ENCODE assay signal across 9 cellular contexts in genomic region chr12:113246478-113247122, GRCh38. TPM values are rescaled to one million over a fixed set of nuclear protein-coding genes. Genes with fewer than 3 reads are reported as not detected.
DNase-seq lines count a peak whose midpoint lies in the region; ATAC-seq and TF ChIP-seq lines count a peak whose summit lies in the region.
"Had no signal": no experiment of that assay in that cellular context is flagged by ENCODE, and none has a peak within 500 bp of the region (broad histone marks: within the 10 kb centered on the region; RNA-seq: fewer than 3 reads in every experiment).

No MANE protein-coding gene starts in this region.

- ATAC-seq in left colon: peak; percentile 26
- no peak for ATAC-seq in stimulated activated effector memory CD8-positive, alpha-beta T cell treated with anti-CD3 and anti-CD28 coated beads, Interleukin-12 subunit alpha, Interleukin-12 subunit beta, amount 100 ng/mL, for 72 hours
- no peak for ATAC-seq in naive thymus-derived CD4-positive, alpha-beta T cell
- ATAC-seq in activated naive CD8-positive, alpha-beta T cell treated with anti-CD3 and anti-CD28 coated beads, Interleukin-2, amount 50 U/mL, for 24 hours: no peak
- ATAC-seq in natural killer cell treated with Interleukin-12 subunit alpha and Interleukin-12 subunit beta and Interleukin-15 and Interleukin-18, amount 100 ng/mL, for 72 hours: no peak

- no peaks in the 10 kb centered on the region for H3K9me3 Mint-ChIP-seq in stimulated activated effector memory CD8-positive, alpha-beta T cell treated with anti-CD3 and anti-CD28 coated beads, Interleukin-12 subunit alpha, Interleukin-12 subunit beta, amount 100 ng/mL, for 72 hours
- peaks cover 0 to 2% (median 0%) of the 10 kb centered on the region in 11 donors for H3K9me3 Mint-ChIP-seq in naive thymus-derived CD4-positive, alpha-beta T cell
- H3K9me3 Mint-ChIP-seq in activated naive CD8-positive, alpha-beta T cell treated with anti-CD3 and anti-CD28 coated beads, Interleukin-2, amount 50 U/mL, for 24 hours: no peaks in the 10 kb centered on the region
- H3K9me3 Mint-ChIP-seq in natural killer cell treated with Interleukin-12 subunit alpha and Interleukin-12 subunit beta and Interleukin-15 and Interleukin-18, amount 100 ng/mL, for 72 hours: no peaks in the 10 kb centered on the region

- peak overlapping the region; percentile 70 for H3K27ac Mint-ChIP-seq in stimulated activated effector memory CD8-positive, alpha-beta T cell treated with anti-CD3 and anti-CD28 coated beads, Interleukin-12 subunit alpha, Interleukin-12 subunit beta, amount 100 ng/mL, for 72 hours
- peak overlapping the region in 2 of 9 donors; percentile 42 to 43 for H3K27ac Mint-ChIP-seq in naive thymus-derived CD4-positive, alpha-beta T cell
- no peak overlapping the region for H3K27ac Mint-ChIP-seq in activated naive CD8-positive, alpha-beta T cell treated with anti-CD3 and anti-CD28 coated beads, Interleukin-2, amount 50 U/mL, for 24 hours
- no peak overlapping the region for H3K27ac Mint-ChIP-seq in natural killer cell treated with Interleukin-12 subunit alpha and Interleukin-12 subunit beta and Interleukin-15 and Interleukin-18, amount 100 ng/mL, for 72 hours

- H3K27me3 ChIP-seq in HUES6 (ENCODE audit: control insufficient read depth, insufficient read depth, low read length) (no peaks in the 10 kb centered on the region), ascending aorta (no peaks in the 10 kb centered on the region)
- no peaks in the 10 kb centered on the region for H3K27me3 ChIP-seq in naive thymus-derived CD4-positive, alpha-beta T cell (ENCODE audit: control insufficient read depth in 2 of 2, insufficient read depth in 2 of 2, low read length in 2 of 2)

- CTCF ChIA-PET in naive thymus-derived CD4-positive, alpha-beta T cell (lab: Charles Lee): no interaction called here

- H3K4me3 Mint-ChIP-seq in stimulated activated effector memory CD8-positive, alpha-beta T cell treated with anti-CD3 and anti-CD28 coated beads, Interleukin-12 subunit alpha, Interleukin-12 subunit beta, amount 100 ng/mL, for 72 hours: no peak overlapping the region
- H3K4me3 Mint-ChIP-seq in naive thymus-derived CD4-positive, alpha-beta T cell: no peak overlapping the region
- no peak overlapping the region for H3K4me3 Mint-ChIP-seq in activated naive CD8-positive, alpha-beta T cell treated with anti-CD3 and anti-CD28 coated beads, Interleukin-2, amount 50 U/mL, for 24 hours
- no peak overlapping the region for H3K4me3 Mint-ChIP-seq in natural killer cell treated with Interleukin-12 subunit alpha and Interleukin-12 subunit beta and Interleukin-15 and Interleukin-18, amount 100 ng/mL, for 72 hours

- intact Hi-C loops in ascending aorta (cut with DNase I): loop anchor here (1.0 to 2.0 kb wide), 4 partner anchors 25 to 52 kb away; partner anchors contain the start of gene TPCN1
- intact Hi-C loops in left colon (cut with DNase I, micrococcal nuclease): no loop called here
- intact Hi-C loops in naive thymus-derived CD4-positive, alpha-beta T cell (cut with micrococcal nuclease): no loop called here

- H3K27ac ChIP-seq in HUES6 (ENCODE audit: low read depth, low read length): peak overlapping the region; percentile 73; the same call in 1 of the 2 replicates
- H3K27ac ChIP-seq in ascending aorta: peak overlapping the region; percentile 86 to 94
- no peak overlapping the region for H3K27ac ChIP-seq in naive thymus-derived CD4-positive, alpha-beta T cell (ENCODE audit: low read depth, low read length)

- H3K4me1 Mint-ChIP-seq in stimulated activated effector memory CD8-positive, alpha-beta T cell treated with anti-CD3 and anti-CD28 coated beads, Interleukin-12 subunit alpha, Interleukin-12 subunit beta, amount 100 ng/mL, for 72 hours: peaks cover 6% of the 10 kb centered on the region
- H3K4me1 Mint-ChIP-seq in naive thymus-derived CD4-positive, alpha-beta T cell: peaks cover 17 to 35% (median 27%) of the 10 kb centered on the region in 7 donors
- peaks cover 1% of the 10 kb centered on the region for H3K4me1 Mint-ChIP-seq in activated naive CD8-positive, alpha-beta T cell treated with anti-CD3 and anti-CD28 coated beads, Interleukin-2, amount 50 U/mL, for 24 hours
- H3K4me1 Mint-ChIP-seq in natural killer cell treated with Interleukin-12 subunit alpha and Interleukin-12 subunit beta and Interleukin-15 and Interleukin-18, amount 100 ng/mL, for 72 hours (ENCODE audit: low read depth in 2 of 2): no peaks in the 10 kb centered on the region

- H3K36me3 Mint-ChIP-seq in stimulated activated effector memory CD8-positive, alpha-beta T cell treated with anti-CD3 and anti-CD28 coated beads, Interleukin-12 subunit alpha, Interleukin-12 subunit beta, amount 100 ng/mL, for 72 hours: peaks cover 5% of the 10 kb centered on the region
- peaks cover 3 to 66% (median 15%) of the 10 kb centered on the region in 5 donors for H3K36me3 Mint-ChIP-seq in naive thymus-derived CD4-positive, alpha-beta T cell
- H3K36me3 Mint-ChIP-seq in activated naive CD8-positive, alpha-beta T cell treated with anti-CD3 and anti-CD28 coated beads, Interleukin-2, amount 50 U/mL, for 24 hours (ENCODE audit: low read depth): peaks cover 23% of the 10 kb centered on the region
- no peaks in the 10 kb centered on the region for H3K36me3 Mint-ChIP-seq in natural killer cell treated with Interleukin-12 subunit alpha and Interleukin-12 subunit beta and Interleukin-15 and Interleukin-18, amount 100 ng/mL, for 72 hours

- H3K9ac ChIP-seq in HUES6 (ENCODE audit: low read length): peak overlapping the region; percentile 54

- no peak for TF ChIP-seq CTCF in ascending aorta (IDR thresholded peaks at IDR 0.05)

- H3K27me3 Mint-ChIP-seq in naive thymus-derived CD4-positive, alpha-beta T cell: no peaks in the 10 kb centered on the region
- no peaks in the 10 kb centered on the region for H3K27me3 Mint-ChIP-seq in activated naive CD8-positive, alpha-beta T cell treated with anti-CD3 and anti-CD28 coated beads, Interleukin-2, amount 50 U/mL, for 24 hours
- no peaks in the 10 kb centered on the region for H3K27me3 Mint-ChIP-seq in natural killer cell treated with Interleukin-12 subunit alpha and Interleukin-12 subunit beta and Interleukin-15 and Interleukin-18, amount 100 ng/mL, for 72 hours

- no peak overlapping the region for H3K4me3 ChIP-seq in HUES6 (ENCODE audit: low read depth, low read length)
- peak overlapping the region in 1 of 2 donors; percentile 42 for H3K4me3 ChIP-seq in ascending aorta
- no peak overlapping the region for H3K4me3 ChIP-seq in naive thymus-derived CD4-positive, alpha-beta T cell (ENCODE audit: low read length)

- POLR2A ChIA-PET in naive thymus-derived CD4-positive, alpha-beta T cell (lab: Charles Lee): interaction anchor here (0.9 to 1.8 kb wide), 2 partner anchors 14 to 15 kb away, joined by 3 to 7 read pairs; no protein-coding TSS in a partner anchor

- DNase-seq in ascending aorta (ENCODE audit: low spot score in 2 of 2): no peak
- peak; percentile 56 to 64 for DNase-seq in left colon
- DNase-seq in stimulated activated effector memory CD8-positive, alpha-beta T cell treated with anti-CD3 and anti-CD28 coated beads, Interleukin-12 subunit alpha, Interleukin-12 subunit beta, amount 100 ng/mL, for 72 hours (ENCODE audit: low spot score in 2 of 2): no peak
- no peak for DNase-seq in naive thymus-derived CD4-positive, alpha-beta T cell
- no peak for DNase-seq in activated naive CD8-positive, alpha-beta T cell treated with anti-CD3 and anti-CD28 coated beads, Interleukin-2, amount 50 U/mL, for 24 hours
- no peak for DNase-seq in GF-D8 (lab: John Stamatoyannopoulos, UW)
- DNase-seq in natural killer cell treated with Interleukin-12 subunit alpha and Interleukin-12 subunit beta and Interleukin-15 and Interleukin-18, amount 100 ng/mL, for 72 hours (ENCODE audit: low spot score): no peak
- DNase-seq: stimulated activated CD4-positive, alpha-beta T cell treated with anti-CD3 and anti-CD28 coated beads, Interleukin-1b, Interleukin-23, amount 100 ng/mL, for 48 hours had no signal

- H3K4me1 ChIP-seq in HUES6 (ENCODE audit: control insufficient read depth, insufficient read depth, low read length): peaks cover 32% of the 10 kb centered on the region
- H3K4me1 ChIP-seq in ascending aorta: peaks cover 29 to 58% of the 10 kb centered on the region in 2 donors
- no peaks in the 10 kb centered on the region for H3K4me1 ChIP-seq in naive thymus-derived CD4-positive, alpha-beta T cell (ENCODE audit: control insufficient read depth in 2 of 2, insufficient read depth in 2 of 2, low read length in 2 of 2)

- H3K36me3 ChIP-seq in HUES6 (ENCODE audit: control insufficient read depth, insufficient read depth, low read length) (no peaks in the 10 kb centered on the region), ascending aorta (peaks cover 10 to 13% of the 10 kb centered on the region in 2 donors)
- peaks cover 0 to 70% (median 0%) of the 10 kb centered on the region in 3 experiments for H3K36me3 ChIP-seq in naive thymus-derived CD4-positive, alpha-beta T cell (ENCODE audit: control insufficient read depth in 2 of 3, insufficient read depth in 3 of 3, low read length in 3 of 3)

- H3K9me3 ChIP-seq in HUES6 (ENCODE audit: control insufficient read depth, insufficient read depth, low read depth, low read length) (no peaks in the 10 kb centered on the region), ascending aorta (no peaks in the 10 kb centered on the region)
- no peaks in the 10 kb centered on the region for H3K9me3 ChIP-seq in naive thymus-derived CD4-positive, alpha-beta T cell (ENCODE audit: control insufficient read depth in 2 of 3, low read length in 3 of 3)

RNA-seq across cellular contexts. Expression of gene TPCN1, which starts 25.3 kb away (rescaled TPM):
- total RNA-seq in ascending aorta (56.3 TPM), left colon (10 to 100 TPM; 84.7 to 96.4 TPM)
- 100 to 1,000 TPM in 3 of 5 experiments, 10 to 100 TPM in 2; 49.5 to 124 (median 107) TPM for total RNA-seq in naive thymus-derived CD4-positive, alpha-beta T cell
- 10 to 100 TPM; 15.3 to 31.2 TPM for polyA plus RNA-seq in naive thymus-derived CD4-positive, alpha-beta T cell
- 10 to 100 TPM; 14.1 to 43.6 TPM for total RNA-seq in natural killer cell treated with Interleukin-12 subunit alpha and Interleukin-12 subunit beta and Interleukin-15 and Interleukin-18, amount 100 ng/mL, for 72 hours

Comparison
In these comparisons a context has a peak if more than half of its experiments do, and no peak if none do; other contexts are left out.
1. DNase-seq: peak in left colon (2 of 2); none in ascending aorta (0 of 2), stimulated activated effector memory CD8-positive, alpha-beta T cell treated with anti-CD3 and anti-CD28 coated beads, Interleukin-12 subunit alpha, Interleukin-12 subunit beta, amount 100 ng/mL, for 72 hours (0 of 2), naive thymus-derived CD4-positive, alpha-beta T cell (0 of 9), activated naive CD8-positive, alpha-beta T cell treated with anti-CD3 and anti-CD28 coated beads, Interleukin-2, amount 50 U/mL, for 24 hours (single experiment), GF-D8 (single experiment) and natural killer cell treated with Interleukin-12 subunit alpha and Interleukin-12 subunit beta and Interleukin-15 and Interleukin-18, amount 100 ng/mL, for 72 hours (single experiment).